Comparison of ENCODE assay signal across 21 cellular contexts in the genomic region with DNA sequence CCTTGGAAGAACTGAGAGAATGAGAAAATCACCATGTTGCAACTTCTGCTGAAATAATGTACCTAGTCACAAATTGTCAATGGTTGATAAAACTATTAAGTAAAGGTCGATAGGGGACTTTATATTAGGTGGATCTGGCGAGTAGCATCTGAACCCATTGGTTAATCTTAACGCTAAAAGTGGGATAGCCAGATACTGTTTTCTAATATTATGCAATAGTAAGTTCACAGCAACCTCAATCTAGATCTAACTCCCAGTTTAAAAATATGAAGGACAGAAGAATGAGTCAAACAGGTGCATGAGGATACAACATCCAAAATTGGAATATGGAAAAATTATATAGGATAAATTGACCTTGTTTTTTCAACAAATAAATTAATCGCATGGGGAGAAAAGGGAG. TPM values are rescaled to one million over a fixed set of nuclear protein-coding genes. Genes with fewer than 3 reads are reported as not detected.
"Had no signal": no experiment of that assay in that cellular context is flagged by ENCODE, and none has a peak within 500 bp of the region (broad histone marks: within the 10 kb centered on the region; RNA-seq: fewer than 3 reads in every experiment).

No MANE protein-coding gene starts in this region.

- H3K4me1 ChIP-seq: SJSA1 had no signal

- DNase-seq: MG63, NCI-H1092, NCI-H1105 treated with DMSO at 0.1 percent for 48 hours, NCI-H1417 treated with DMSO at 0.1 percent for 48 hours, NCI-H146, NCI-H1694 treated with DMSO at 0.1 percent for 48 hours, NCI-H1930, NCI-H2081, NCI-H2107, NCI-H226, NCI-H446, NCI-H510A, NCI-H524 treated with DMSO at 0.1 percent for 48 hours, NCI-H69, NCI-H774, Right ventricle myocardium superior, RPMI8226, SIG-M5 had no signal

- H3K27ac ChIP-seq: HL-60, SJSA1, SK-N-MC had no signal

- H3K27me3 ChIP-seq: MG63, SJSA1 had no signal

- H3K4me3 ChIP-seq: MG63, SJSA1, SK-N-MC had no signal

- H3K9me3 ChIP-seq: MG63, SJSA1 had no signal

RNA-seq across cellular contexts. Expression of a gene that starts 47.5 kb away (rescaled TPM):
- total RNA-seq: SJSA1 had no signal
